In the genomic region with DNA sequence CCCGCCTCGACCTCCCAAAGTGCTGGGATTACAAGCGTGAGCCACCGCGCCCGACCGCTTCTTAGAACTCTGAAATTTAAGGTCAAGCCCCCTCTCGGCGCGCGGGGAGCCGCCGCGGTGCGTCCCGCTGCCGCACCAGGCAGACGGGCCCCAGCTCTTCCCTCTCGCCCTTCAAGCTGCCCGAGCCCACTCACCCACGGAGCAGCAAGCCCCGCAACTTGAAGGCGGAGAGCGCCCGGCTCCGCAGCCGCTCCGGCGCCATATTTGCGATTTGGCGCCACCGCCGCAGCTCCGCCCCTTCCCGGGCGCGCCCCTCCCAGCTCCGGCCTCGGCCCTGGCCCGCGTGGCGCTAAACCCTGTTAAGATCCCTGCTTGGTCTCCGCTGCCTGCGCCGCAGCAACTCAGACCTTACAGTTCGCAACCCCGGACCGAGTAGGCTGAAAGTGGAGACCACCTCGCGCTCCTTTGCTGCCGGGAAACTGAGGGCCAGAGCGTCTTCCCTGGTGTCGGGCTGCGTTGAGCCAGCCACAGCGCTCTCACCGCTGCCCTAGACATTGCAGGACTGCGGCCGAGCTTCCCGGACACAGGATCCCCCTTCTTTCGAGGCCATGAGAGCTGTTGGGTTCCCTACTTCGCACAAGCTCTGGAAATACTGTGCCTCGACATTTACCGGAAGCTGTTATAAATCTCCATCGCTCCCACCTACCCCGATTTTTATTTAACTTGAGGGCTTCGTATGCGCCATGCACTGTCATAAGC, we compare ENCODE assay signal across 1 cellular context.
TF ChIP-seq lines count a peak whose summit lies in the region.

A gene with protein sequence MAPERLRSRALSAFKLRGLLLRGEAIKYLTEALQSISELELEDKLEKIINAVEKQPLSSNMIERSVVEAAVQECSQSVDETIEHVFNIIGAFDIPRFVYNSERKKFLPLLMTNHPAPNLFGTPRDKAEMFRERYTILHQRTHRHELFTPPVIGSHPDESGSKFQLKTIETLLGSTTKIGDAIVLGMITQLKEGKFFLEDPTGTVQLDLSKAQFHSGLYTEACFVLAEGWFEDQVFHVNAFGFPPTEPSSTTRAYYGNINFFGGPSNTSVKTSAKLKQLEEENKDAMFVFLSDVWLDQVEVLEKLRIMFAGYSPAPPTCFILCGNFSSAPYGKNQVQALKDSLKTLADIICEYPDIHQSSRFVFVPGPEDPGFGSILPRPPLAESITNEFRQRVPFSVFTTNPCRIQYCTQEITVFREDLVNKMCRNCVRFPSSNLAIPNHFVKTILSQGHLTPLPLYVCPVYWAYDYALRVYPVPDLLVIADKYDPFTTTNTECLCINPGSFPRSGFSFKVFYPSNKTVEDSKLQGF (minus strand): TSS at position 273 of the 759 bp plus-strand sequence. CDS start 11 bp downstream, at position 262.

TF ChIP-seq in K562, 482 proteins besides CTCF, POLR2A, EP300 and RAD21 (continued from another document and continues in another):
- TF ChIP-seq, protein P1, sequence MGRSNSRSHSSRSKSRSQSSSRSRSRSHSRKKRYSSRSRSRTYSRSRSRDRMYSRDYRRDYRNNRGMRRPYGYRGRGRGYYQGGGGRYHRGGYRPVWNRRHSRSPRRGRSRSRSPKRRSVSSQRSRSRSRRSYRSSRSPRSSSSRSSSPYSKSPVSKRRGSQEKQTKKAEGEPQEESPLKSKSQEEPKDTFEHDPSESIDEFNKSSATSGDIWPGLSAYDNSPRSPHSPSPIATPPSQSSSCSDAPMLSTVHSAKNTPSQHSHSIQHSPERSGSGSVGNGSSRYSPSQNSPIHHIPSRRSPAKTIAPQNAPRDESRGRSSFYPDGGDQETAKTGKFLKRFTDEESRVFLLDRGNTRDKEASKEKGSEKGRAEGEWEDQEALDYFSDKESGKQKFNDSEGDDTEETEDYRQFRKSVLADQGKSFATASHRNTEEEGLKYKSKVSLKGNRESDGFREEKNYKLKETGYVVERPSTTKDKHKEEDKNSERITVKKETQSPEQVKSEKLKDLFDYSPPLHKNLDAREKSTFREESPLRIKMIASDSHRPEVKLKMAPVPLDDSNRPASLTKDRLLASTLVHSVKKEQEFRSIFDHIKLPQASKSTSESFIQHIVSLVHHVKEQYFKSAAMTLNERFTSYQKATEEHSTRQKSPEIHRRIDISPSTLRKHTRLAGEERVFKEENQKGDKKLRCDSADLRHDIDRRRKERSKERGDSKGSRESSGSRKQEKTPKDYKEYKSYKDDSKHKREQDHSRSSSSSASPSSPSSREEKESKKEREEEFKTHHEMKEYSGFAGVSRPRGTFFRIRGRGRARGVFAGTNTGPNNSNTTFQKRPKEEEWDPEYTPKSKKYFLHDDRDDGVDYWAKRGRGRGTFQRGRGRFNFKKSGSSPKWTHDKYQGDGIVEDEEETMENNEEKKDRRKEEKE (IDR thresholded peaks at IDR 0.05; ENCODE audit: borderline replicate concordance in 1 of 2, control insufficient read depth in 1 of 2, low read depth in 2 of 2, low read length in 1 of 2): no peak
- TF ChIP-seq ZFP1 (CRISPR knock-in tag; IDR thresholded peaks at IDR 0.05) (no peak), ZNF408 (CRISPR knock-in tag; IDR thresholded peaks at IDR 0.05; ENCODE audit: low read depth) (no peak), ZNF79 (CRISPR knock-in tag; IDR thresholded peaks at IDR 0.05; ENCODE audit: low read depth) (no peak), HDAC8 (tag; IDR thresholded peaks at IDR 0.05) (no peak), ZNF134 (CRISPR knock-in tag; conservative IDR thresholded peaks at IDR 0.05) (no peak), THRAP3 (IDR thresholded peaks at IDR 0.05; ENCODE audit: borderline replicate concordance) (no peak), FOXA3 (CRISPR knock-in tag; conservative IDR thresholded peaks at IDR 0.05 in 1 of 2, IDR thresholded peaks at IDR 0.05 in 1 of 2) (no peak; a peak in 1 of 4 replicates), CBX3 (IDR thresholded peaks at IDR 0.05; ENCODE audit: borderline replicate concordance in 1 of 2, low read length in 2 of 2) (peak in 1 of 2 experiments; percentile 40; a peak in 1 of 3 replicates), PHB2 (IDR thresholded peaks at IDR 0.05; ENCODE audit: low read depth) (no peak), HNRNPLL (IDR thresholded peaks at IDR 0.05; ENCODE audit: low read depth, low read length, poor library complexity, severe bottlenecking) (peak; percentile 74), SUPT5H (IDR thresholded peaks at IDR 0.05) (peak; percentile 82), KAT2B (IDR thresholded peaks at IDR 0.05; ENCODE audit: low read depth, low read length) (no peak), CBX5 (IDR thresholded peaks at IDR 0.05; ENCODE audit: borderline replicate concordance, low read depth) (no peak), TRIM24 (IDR thresholded peaks at IDR 0.05) (no peak), TCF3 (CRISPR knock-in tag; IDR thresholded peaks at IDR 0.05) (0 out of 2 replicates have a peak, but pooled peaks have one; percentile 9), FIP1L1 (IDR thresholded peaks at IDR 0.05; ENCODE audit: low read depth, low read length, poor library complexity, severe bottlenecking) (peak; percentile 55), NCOA4 (IDR thresholded peaks at IDR 0.05; ENCODE audit: partially characterized antibody) (no peak), CXXC5 (CRISPR knock-in tag; IDR thresholded peaks at IDR 0.05) (peak; percentile 79), HNRNPH1 (optimal IDR thresholded peaks at IDR 0.05; ENCODE audit: low read depth, low read length) (no peak), TFAM (CRISPR knock-in tag; conservative IDR thresholded peaks at IDR 0.05) (no peak), TAF9B (IDR thresholded peaks at IDR 0.05; ENCODE audit: partially characterized antibody) (peak; percentile 71), SAFB (IDR thresholded peaks at IDR 0.05; ENCODE audit: borderline replicate concordance, low read depth, low read length) (no peak), NFE2 (IDR thresholded peaks at IDR 0.05; ENCODE audit: low read depth) (no peak)
- TF ChIP-seq, protein P2, sequence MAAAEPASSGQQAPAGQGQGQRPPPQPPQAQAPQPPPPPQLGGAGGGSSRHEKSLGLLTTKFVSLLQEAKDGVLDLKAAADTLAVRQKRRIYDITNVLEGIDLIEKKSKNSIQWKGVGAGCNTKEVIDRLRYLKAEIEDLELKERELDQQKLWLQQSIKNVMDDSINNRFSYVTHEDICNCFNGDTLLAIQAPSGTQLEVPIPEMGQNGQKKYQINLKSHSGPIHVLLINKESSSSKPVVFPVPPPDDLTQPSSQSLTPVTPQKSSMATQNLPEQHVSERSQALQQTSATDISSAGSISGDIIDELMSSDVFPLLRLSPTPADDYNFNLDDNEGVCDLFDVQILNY (CRISPR knock-in tag; IDR thresholded peaks at IDR 0.05): 0 out of 2 replicates have a peak, but pooled peaks have one; percentile 67
- TF ChIP-seq, protein P3, sequence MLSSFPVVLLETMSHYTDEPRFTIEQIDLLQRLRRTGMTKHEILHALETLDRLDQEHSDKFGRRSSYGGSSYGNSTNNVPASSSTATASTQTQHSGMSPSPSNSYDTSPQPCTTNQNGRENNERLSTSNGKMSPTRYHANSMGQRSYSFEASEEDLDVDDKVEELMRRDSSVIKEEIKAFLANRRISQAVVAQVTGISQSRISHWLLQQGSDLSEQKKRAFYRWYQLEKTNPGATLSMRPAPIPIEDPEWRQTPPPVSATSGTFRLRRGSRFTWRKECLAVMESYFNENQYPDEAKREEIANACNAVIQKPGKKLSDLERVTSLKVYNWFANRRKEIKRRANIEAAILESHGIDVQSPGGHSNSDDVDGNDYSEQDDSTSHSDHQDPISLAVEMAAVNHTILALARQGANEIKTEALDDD (IDR thresholded peaks at IDR 0.05): no peak
- TF ChIP-seq, protein P4, sequence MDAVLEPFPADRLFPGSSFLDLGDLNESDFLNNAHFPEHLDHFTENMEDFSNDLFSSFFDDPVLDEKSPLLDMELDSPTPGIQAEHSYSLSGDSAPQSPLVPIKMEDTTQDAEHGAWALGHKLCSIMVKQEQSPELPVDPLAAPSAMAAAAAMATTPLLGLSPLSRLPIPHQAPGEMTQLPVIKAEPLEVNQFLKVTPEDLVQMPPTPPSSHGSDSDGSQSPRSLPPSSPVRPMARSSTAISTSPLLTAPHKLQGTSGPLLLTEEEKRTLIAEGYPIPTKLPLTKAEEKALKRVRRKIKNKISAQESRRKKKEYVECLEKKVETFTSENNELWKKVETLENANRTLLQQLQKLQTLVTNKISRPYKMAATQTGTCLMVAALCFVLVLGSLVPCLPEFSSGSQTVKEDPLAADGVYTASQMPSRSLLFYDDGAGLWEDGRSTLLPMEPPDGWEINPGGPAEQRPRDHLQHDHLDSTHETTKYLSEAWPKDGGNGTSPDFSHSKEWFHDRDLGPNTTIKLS (IDR thresholded peaks at IDR 0.05; ENCODE audit: borderline replicate concordance, low read depth): peak; percentile 62; the same call in 1 of the 2 replicates
- TF ChIP-seq, protein P5, sequence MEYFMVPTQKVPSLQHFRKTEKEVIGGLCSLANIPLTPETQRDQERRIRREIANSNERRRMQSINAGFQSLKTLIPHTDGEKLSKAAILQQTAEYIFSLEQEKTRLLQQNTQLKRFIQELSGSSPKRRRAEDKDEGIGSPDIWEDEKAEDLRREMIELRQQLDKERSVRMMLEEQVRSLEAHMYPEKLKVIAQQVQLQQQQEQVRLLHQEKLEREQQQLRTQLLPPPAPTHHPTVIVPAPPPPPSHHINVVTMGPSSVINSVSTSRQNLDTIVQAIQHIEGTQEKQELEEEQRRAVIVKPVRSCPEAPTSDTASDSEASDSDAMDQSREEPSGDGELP (CRISPR knock-in tag; IDR thresholded peaks at IDR 0.05; ENCODE audit: borderline replicate concordance): peak; percentile 67; the same call in 1 of the 2 replicates
- TF ChIP-seq, protein P6, sequence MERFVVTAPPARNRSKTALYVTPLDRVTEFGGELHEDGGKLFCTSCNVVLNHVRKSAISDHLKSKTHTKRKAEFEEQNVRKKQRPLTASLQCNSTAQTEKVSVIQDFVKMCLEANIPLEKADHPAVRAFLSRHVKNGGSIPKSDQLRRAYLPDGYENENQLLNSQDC (CRISPR knock-in tag; IDR thresholded peaks at IDR 0.05): no peak
- TF ChIP-seq, protein P7, sequence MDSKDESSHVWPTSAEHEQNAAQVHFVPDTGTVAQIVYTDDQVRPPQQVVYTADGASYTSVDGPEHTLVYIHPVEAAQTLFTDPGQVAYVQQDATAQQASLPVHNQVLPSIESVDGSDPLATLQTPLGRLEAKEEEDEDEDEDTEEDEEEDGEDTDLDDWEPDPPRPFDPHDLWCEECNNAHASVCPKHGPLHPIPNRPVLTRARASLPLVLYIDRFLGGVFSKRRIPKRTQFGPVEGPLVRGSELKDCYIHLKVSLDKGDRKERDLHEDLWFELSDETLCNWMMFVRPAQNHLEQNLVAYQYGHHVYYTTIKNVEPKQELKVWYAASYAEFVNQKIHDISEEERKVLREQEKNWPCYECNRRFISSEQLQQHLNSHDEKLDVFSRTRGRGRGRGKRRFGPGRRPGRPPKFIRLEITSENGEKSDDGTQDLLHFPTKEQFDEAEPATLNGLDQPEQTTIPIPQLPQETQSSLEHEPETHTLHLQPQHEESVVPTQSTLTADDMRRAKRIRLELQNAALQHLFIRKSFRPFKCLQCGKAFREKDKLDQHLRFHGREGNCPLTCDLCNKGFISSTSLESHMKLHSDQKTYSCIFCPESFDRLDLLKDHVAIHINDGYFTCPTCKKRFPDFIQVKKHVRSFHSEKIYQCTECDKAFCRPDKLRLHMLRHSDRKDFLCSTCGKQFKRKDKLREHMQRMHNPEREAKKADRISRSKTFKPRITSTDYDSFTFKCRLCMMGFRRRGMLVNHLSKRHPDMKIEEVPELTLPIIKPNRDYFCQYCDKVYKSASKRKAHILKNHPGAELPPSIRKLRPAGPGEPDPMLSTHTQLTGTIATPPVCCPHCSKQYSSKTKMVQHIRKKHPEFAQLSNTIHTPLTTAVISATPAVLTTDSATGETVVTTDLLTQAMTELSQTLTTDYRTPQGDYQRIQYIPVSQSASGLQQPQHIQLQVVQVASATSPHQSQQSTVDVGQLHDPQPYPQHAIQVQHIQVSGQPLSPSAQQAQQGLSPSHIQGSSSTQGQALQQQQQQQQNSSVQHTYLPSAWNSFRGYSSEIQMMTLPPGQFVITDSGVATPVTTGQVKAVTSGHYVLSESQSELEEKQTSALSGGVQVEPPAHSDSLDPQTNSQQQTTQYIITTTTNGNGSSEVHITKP (IDR thresholded peaks at IDR 0.05; ENCODE audit: partially characterized antibody): no peak
